ENCODE assay signal across 11 cellular contexts in genomic region chr19:30696514-30696913, GRCh38.
A peak's percentile ranks its signal among the peaks of the same experiment; 100 is the strongest.
DNase-seq lines count a peak whose midpoint lies in the region; ATAC-seq and TF ChIP-seq lines count a peak whose summit lies in the region.
"Had no signal": no experiment of that assay in that cellular context is flagged by ENCODE, and none has a peak within 500 bp of the region (broad histone marks: within the 10 kb centered on the region; RNA-seq: fewer than 3 reads in every experiment).

No MANE protein-coding gene starts in this region.

- WGBS in heart left ventricle, 4 donors: 45 to 53% (median 47%) methylated on average over 6 of the region's 6 CpGs

- no peak overlapping the region for H3K4me3 Mint-ChIP-seq in activated CD4-positive, alpha-beta T cell treated with anti-CD3 and anti-CD28 coated beads, Interleukin-2, amount 10 ng/mL, durations not matched to agents 24 days and 14 days
- H3K4me3 Mint-ChIP-seq in stimulated activated naive CD8-positive, alpha-beta T cell treated with anti-CD3 and anti-CD28 coated beads, Interleukin-15, amount 100 ng/mL, for 72 hours: no peak overlapping the region
- H3K4me3 Mint-ChIP-seq in T-helper 17 cell: no peak overlapping the region
- H3K4me3 Mint-ChIP-seq: CD8-positive, alpha-beta T cell had no signal

- peaks cover under 1% of the 10 kb centered on the region for H3K4me1 Mint-ChIP-seq in activated CD4-positive, alpha-beta T cell treated with anti-CD3 and anti-CD28 coated beads, Interleukin-2, amount 10 ng/mL, durations not matched to agents 24 days and 14 days
- no peaks in the 10 kb centered on the region for H3K4me1 Mint-ChIP-seq in stimulated activated naive CD8-positive, alpha-beta T cell treated with anti-CD3 and anti-CD28 coated beads, Interleukin-15, amount 100 ng/mL, for 72 hours
- peaks cover 7% of the 10 kb centered on the region for H3K4me1 Mint-ChIP-seq in T-helper 17 cell

- peaks cover 0 to 14% (median 0%) of the 10 kb centered on the region in 12 donors for H3K4me1 ChIP-seq in heart left ventricle

- H3K27ac ChIP-seq in heart left ventricle: no peak overlapping the region

- H3K9me3 Mint-ChIP-seq in activated CD4-positive, alpha-beta T cell treated with anti-CD3 and anti-CD28 coated beads, Interleukin-2, amount 10 ng/mL, durations not matched to agents 24 days and 14 days: no peaks in the 10 kb centered on the region
- H3K9me3 Mint-ChIP-seq in stimulated activated naive CD8-positive, alpha-beta T cell treated with anti-CD3 and anti-CD28 coated beads, Interleukin-15, amount 100 ng/mL, for 72 hours: no peaks in the 10 kb centered on the region
- H3K9me3 Mint-ChIP-seq: CD8-positive, alpha-beta T cell had no signal

- H3K36me3 ChIP-seq in heart left ventricle: no peaks in the 10 kb centered on the region

- H3K27ac Mint-ChIP-seq in activated CD4-positive, alpha-beta T cell treated with anti-CD3 and anti-CD28 coated beads, Interleukin-2, amount 10 ng/mL, durations not matched to agents 24 days and 14 days: no peak overlapping the region
- H3K27ac Mint-ChIP-seq in stimulated activated naive CD8-positive, alpha-beta T cell treated with anti-CD3 and anti-CD28 coated beads, Interleukin-15, amount 100 ng/mL, for 72 hours: no peak overlapping the region
- no peak overlapping the region for H3K27ac Mint-ChIP-seq in T-helper 17 cell
- H3K27ac Mint-ChIP-seq: CD8-positive, alpha-beta T cell had no signal

- TF ChIP-seq POLR2A in heart left ventricle (IDR thresholded peaks at IDR 0.05): no peak

- H3K36me3 Mint-ChIP-seq in activated CD4-positive, alpha-beta T cell treated with anti-CD3 and anti-CD28 coated beads, Interleukin-2, amount 10 ng/mL, durations not matched to agents 24 days and 14 days (ENCODE audit: low read depth): no peaks in the 10 kb centered on the region
- no peaks in the 10 kb centered on the region for H3K36me3 Mint-ChIP-seq in T-helper 17 cell (ENCODE audit: low read depth)
- H3K36me3 Mint-ChIP-seq: CD8-positive, alpha-beta T cell had no signal

- H3K27me3 ChIP-seq in heart left ventricle: peaks cover 0 to 14% (median 7%) of the 10 kb centered on the region in 9 donors

- intact Hi-C loops in activated CD4-positive, alpha-beta T cell treated with anti-CD3 and anti-CD28 coated beads, Interleukin-2, amount 10 ng/mL, durations not matched to agents 24 days and 14 days (cut with micrococcal nuclease): no loop called here
- intact Hi-C loops in heart left ventricle (cut with DNase I): loop anchor here in 1 of 10 donors (10.0 kb wide), 1 partner anchor 1348 kb away; no protein-coding TSS in a partner anchor

- peak in 10 of 12 donors; percentile 20 to 51 (median 27) for TF ChIP-seq CTCF in heart left ventricle (IDR thresholded peaks at IDR 0.05)

- H3K9me3 ChIP-seq in heart left ventricle: no peaks in the 10 kb centered on the region
- H3K9me3 ChIP-seq in T-helper 17 cell (ENCODE audit: control insufficient read depth, low read length, poor library complexity, severe bottlenecking): no peaks in the 10 kb centered on the region

- DNase-seq in activated CD4-positive, alpha-beta T cell treated with anti-CD3 and anti-CD28 coated beads, Interleukin-2, amount 10 ng/mL, durations not matched to agents 24 days and 14 days: peak; percentile 64
- no peak for DNase-seq in activated CD4-positive, alpha-beta T cell treated with anti-CD3 and anti-CD28 coated beads for 1 hour
- peak; percentile 49 for DNase-seq in RPMI7951 (ENCODE audit: low read depth)
- peak in 1 of 5 donors; percentile 30 for DNase-seq in heart left ventricle
- no peak for DNase-seq in stimulated activated naive CD8-positive, alpha-beta T cell treated with anti-CD3 and anti-CD28 coated beads, Interleukin-15, amount 100 ng/mL, for 72 hours
- no peak for DNase-seq in T-helper 17 cell
- DNase-seq in inferior parietal cortex (ENCODE audit: extremely low spot score): no peak
- DNase-seq in globus pallidus (ENCODE audit: low spot score): no peak
- DNase-seq: CD8-positive, alpha-beta T cell; stimulated activated naive CD4-positive, alpha-beta T cell treated with Interleukin-2 at 50 U/mL for 16 hours had no signal

- no peak overlapping the region for H3K4me3 ChIP-seq in heart left ventricle

- ATAC-seq in heart left ventricle (peak in 2 of 4 donors; percentile 38 to 55), T-helper 17 cell (no peak)
- peak; percentile 55 for ATAC-seq in stimulated activated naive CD8-positive, alpha-beta T cell treated with anti-CD3 and anti-CD28 coated beads, Interleukin-15, amount 100 ng/mL, for 72 hours
- ATAC-seq: CD8-positive, alpha-beta T cell; HCT116 had no signal

- peaks cover 23% of the 10 kb centered on the region for H3K27me3 Mint-ChIP-seq in activated CD4-positive, alpha-beta T cell treated with anti-CD3 and anti-CD28 coated beads, Interleukin-2, amount 10 ng/mL, durations not matched to agents 24 days and 14 days
- H3K27me3 Mint-ChIP-seq in stimulated activated naive CD8-positive, alpha-beta T cell treated with anti-CD3 and anti-CD28 coated beads, Interleukin-15, amount 100 ng/mL, for 72 hours: peaks cover 34% of the 10 kb centered on the region
- peaks cover 27% of the 10 kb centered on the region for H3K27me3 Mint-ChIP-seq in T-helper 17 cell

Comparison
In these comparisons a context has a peak if more than half of its experiments do, and no peak if none do; other contexts are left out.
1. DNase-seq: peak in activated CD4-positive, alpha-beta T cell treated with anti-CD3 and anti-CD28 coated beads, Interleukin-2, amount 10 ng/mL, durations not matched to agents 24 days and 14 days (single experiment) and RPMI7951 (single experiment); none in activated CD4-positive, alpha-beta T cell treated with anti-CD3 and anti-CD28 coated beads for 1 hour (single experiment), stimulated activated naive CD8-positive, alpha-beta T cell treated with anti-CD3 and anti-CD28 coated beads, Interleukin-15, amount 100 ng/mL, for 72 hours (0 of 2), T-helper 17 cell (0 of 3), inferior parietal cortex (single experiment) and globus pallidus (single experiment).